ENCODE assay signal across 1 cellular context in the genomic region with DNA sequence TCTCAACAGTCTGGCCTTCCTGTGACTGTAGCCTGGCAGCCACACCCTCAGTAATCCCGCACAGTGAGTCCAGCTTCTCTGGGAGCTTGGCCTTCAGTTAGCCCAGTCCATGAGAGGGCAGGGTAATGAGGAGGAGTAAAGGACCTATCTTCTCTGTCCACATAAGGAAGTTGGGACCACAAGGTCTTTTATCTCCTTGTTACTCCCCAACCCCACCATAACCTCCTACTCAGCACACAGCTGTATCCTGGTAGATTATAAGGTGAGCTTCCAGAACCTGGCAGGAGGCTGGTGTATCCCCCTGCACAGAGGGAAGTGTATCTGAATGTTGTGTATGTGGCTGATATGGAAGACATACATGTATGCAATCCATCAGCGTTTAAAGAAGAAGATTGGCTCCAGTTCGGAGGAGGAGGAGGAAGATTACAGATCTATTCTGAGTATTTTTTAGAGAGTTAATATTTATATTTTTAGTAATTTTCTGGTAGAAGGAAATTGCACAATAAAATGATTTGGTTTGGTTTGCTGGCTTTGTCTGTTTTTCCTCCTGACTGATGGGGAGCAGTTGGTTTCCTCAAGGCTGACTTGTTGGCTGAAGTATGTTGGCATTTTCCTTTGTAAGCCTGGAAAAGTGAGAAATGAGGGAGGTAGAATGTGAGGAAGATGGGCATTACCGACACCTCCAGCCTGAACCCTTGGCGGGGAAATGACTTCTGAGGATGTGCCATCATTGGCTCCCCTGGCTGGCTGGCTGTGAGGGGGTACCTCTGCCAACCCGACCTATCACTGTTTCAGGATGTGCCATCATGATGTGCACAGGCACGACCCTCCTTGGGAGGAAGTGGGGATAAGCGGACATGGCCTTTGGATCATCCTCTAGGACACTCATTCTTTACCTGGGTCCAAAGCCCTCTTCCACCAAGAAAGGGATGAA.
TF ChIP-seq lines count a peak whose summit lies in the region.

No MANE protein-coding gene starts in this region.

TF ChIP-seq in K562, 482 proteins besides CTCF, POLR2A, EP300 and RAD21 (continued from another document and continues in another):
- peak in 1 of 2 experiments; percentile 87 for TF ChIP-seq NCOA2 (IDR thresholded peaks at IDR 0.05; ENCODE audit: partially characterized antibody in 2 of 2)
- no peak for TF ChIP-seq NR3C1 (CRISPR knock-in tag; IDR thresholded peaks at IDR 0.05)
- TF ChIP-seq, protein P1, sequence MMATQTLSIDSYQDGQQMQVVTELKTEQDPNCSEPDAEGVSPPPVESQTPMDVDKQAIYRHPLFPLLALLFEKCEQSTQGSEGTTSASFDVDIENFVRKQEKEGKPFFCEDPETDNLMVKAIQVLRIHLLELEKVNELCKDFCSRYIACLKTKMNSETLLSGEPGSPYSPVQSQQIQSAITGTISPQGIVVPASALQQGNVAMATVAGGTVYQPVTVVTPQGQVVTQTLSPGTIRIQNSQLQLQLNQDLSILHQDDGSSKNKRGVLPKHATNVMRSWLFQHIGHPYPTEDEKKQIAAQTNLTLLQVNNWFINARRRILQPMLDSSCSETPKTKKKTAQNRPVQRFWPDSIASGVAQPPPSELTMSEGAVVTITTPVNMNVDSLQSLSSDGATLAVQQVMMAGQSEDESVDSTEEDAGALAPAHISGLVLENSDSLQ (IDR thresholded peaks at IDR 0.05): peak; percentile 33
- TF ChIP-seq TRIM24 (IDR thresholded peaks at IDR 0.05): peak; percentile 96 to 97
- no peak for TF ChIP-seq ZNF239 (CRISPR knock-in tag; IDR thresholded peaks at IDR 0.05)
- TF ChIP-seq BRD9 (IDR thresholded peaks at IDR 0.05; ENCODE audit: low read depth, partially characterized antibody): peak; percentile 32
- TF ChIP-seq PTBP1 (IDR thresholded peaks at IDR 0.05; ENCODE audit: low read depth, low read length): 0 out of 2 replicates have a peak, but pooled peaks have one; percentile 69
- TF ChIP-seq KAT7 (CRISPR knock-in tag; IDR thresholded peaks at IDR 0.05; ENCODE audit: borderline replicate concordance): no peak
- TF ChIP-seq KHSRP (IDR thresholded peaks at IDR 0.05): peak; percentile 74
- no peak for TF ChIP-seq TCF7L2 (IDR thresholded peaks at IDR 0.05; ENCODE audit: low read depth, low read length)
- peak; percentile 78; the same call in 1 of the 2 replicates for TF ChIP-seq ZNF274 (IDR thresholded peaks at IDR 0.05; ENCODE audit: borderline replicate concordance, low read depth, low read length)
- peak; percentile 73; the same call in 1 of the 2 replicates for TF ChIP-seq GATAD2B (IDR thresholded peaks at IDR 0.05; ENCODE audit: borderline replicate concordance)
- TF ChIP-seq GATAD2A (IDR thresholded peaks at IDR 0.05): peak; percentile 39; the same call in 1 of the 2 replicates
- TF ChIP-seq, protein P2, sequence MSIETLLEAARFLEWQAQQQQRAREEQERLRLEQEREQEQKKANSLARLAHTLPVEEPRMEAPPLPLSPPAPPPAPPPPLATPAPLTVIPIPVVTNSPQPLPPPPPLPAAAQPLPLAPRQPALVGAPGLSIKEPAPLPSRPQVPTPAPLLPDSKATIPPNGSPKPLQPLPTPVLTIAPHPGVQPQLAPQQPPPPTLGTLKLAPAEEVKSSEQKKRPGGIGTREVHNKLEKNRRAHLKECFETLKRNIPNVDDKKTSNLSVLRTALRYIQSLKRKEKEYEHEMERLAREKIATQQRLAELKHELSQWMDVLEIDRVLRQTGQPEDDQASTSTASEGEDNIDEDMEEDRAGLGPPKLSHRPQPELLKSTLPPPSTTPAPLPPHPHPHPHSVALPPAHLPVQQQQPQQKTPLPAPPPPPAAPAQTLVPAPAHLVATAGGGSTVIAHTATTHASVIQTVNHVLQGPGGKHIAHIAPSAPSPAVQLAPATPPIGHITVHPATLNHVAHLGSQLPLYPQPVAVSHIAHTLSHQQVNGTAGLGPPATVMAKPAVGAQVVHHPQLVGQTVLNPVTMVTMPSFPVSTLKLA (conservative IDR thresholded peaks at IDR 0.05): peak in 1 of 2 experiments; percentile 68; a peak in 2 of 4 replicates
- 0 out of 2 replicates have a peak, but pooled peaks have one; percentile 46 for TF ChIP-seq ZKSCAN1 (IDR thresholded peaks at IDR 0.05; ENCODE audit: low read depth, low read length)
- TF ChIP-seq PHB2 (IDR thresholded peaks at IDR 0.05; ENCODE audit: low read depth): peak; percentile 96
- TF ChIP-seq HMGN3 (IDR thresholded peaks at IDR 0.05; ENCODE audit: borderline replicate concordance, extremely low read depth, insufficient read length, low read depth, low read length): peak; percentile 75
- TF ChIP-seq, protein P3, sequence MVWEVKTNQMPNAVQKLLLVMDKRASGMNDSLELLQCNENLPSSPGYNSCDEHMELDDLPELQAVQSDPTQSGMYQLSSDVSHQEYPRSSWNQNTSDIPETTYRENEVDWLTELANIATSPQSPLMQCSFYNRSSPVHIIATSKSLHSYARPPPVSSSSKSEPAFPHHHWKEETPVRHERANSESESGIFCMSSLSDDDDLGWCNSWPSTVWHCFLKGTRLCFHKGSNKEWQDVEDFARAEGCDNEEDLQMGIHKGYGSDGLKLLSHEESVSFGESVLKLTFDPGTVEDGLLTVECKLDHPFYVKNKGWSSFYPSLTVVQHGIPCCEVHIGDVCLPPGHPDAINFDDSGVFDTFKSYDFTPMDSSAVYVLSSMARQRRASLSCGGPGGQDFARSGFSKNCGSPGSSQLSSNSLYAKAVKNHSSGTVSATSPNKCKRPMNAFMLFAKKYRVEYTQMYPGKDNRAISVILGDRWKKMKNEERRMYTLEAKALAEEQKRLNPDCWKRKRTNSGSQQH (CRISPR knock-in tag; IDR thresholded peaks at IDR 0.05): no peak
- no peak for TF ChIP-seq POLR3G (IDR thresholded peaks at IDR 0.05; ENCODE audit: extremely low read depth, insufficient read length, insufficient replicate concordance)
- TF ChIP-seq, protein P4, sequence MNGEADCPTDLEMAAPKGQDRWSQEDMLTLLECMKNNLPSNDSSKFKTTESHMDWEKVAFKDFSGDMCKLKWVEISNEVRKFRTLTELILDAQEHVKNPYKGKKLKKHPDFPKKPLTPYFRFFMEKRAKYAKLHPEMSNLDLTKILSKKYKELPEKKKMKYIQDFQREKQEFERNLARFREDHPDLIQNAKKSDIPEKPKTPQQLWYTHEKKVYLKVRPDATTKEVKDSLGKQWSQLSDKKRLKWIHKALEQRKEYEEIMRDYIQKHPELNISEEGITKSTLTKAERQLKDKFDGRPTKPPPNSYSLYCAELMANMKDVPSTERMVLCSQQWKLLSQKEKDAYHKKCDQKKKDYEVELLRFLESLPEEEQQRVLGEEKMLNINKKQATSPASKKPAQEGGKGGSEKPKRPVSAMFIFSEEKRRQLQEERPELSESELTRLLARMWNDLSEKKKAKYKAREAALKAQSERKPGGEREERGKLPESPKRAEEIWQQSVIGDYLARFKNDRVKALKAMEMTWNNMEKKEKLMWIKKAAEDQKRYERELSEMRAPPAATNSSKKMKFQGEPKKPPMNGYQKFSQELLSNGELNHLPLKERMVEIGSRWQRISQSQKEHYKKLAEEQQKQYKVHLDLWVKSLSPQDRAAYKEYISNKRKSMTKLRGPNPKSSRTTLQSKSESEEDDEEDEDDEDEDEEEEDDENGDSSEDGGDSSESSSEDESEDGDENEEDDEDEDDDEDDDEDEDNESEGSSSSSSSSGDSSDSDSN (IDR thresholded peaks at IDR 0.05; ENCODE audit: borderline replicate concordance in 1 of 2, low read depth in 2 of 2, low read length in 2 of 2): peak in 1 of 2 experiments; percentile 86; a peak in 2 of 4 replicates
- TF ChIP-seq RBM22 (IDR thresholded peaks at IDR 0.05; ENCODE audit: low read depth, low read length, poor library complexity, severe bottlenecking): no peak
- no peak for TF ChIP-seq ADNP (tag; IDR thresholded peaks at IDR 0.05)
- TF ChIP-seq MTA2 (IDR thresholded peaks at IDR 0.05; ENCODE audit: low read depth): peak; percentile 92
- TF ChIP-seq MAZ (CRISPR knock-in tag; conservative IDR thresholded peaks at IDR 0.05 in 1 of 2, IDR thresholded peaks at IDR 0.05 in 1 of 2): peak in 1 of 2 experiments; percentile 57; a peak in 1 of 4 replicates
- TF ChIP-seq SPI1 (IDR thresholded peaks at IDR 0.05; ENCODE audit: borderline replicate concordance, low read depth, low read length): peak; percentile 23; the same call in 1 of the 2 replicates
- TF ChIP-seq DPF2 (IDR thresholded peaks at IDR 0.05): peak; percentile 95
- peak; percentile 60 for TF ChIP-seq MEF2A (IDR thresholded peaks at IDR 0.05; ENCODE audit: control insufficient read depth, low read depth, low read length)
- TF ChIP-seq ZNF311 (CRISPR knock-in tag; IDR thresholded peaks at IDR 0.05): peak; percentile 77; the same call in 1 of the 2 replicates
- TF ChIP-seq TEAD2 (tag; IDR thresholded peaks at IDR 0.05): no peak
- TF ChIP-seq, protein P5, sequence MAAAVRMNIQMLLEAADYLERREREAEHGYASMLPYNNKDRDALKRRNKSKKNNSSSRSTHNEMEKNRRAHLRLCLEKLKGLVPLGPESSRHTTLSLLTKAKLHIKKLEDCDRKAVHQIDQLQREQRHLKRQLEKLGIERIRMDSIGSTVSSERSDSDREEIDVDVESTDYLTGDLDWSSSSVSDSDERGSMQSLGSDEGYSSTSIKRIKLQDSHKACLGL (CRISPR knock-in tag; IDR thresholded peaks at IDR 0.05; ENCODE audit: borderline replicate concordance, poor library complexity, severe bottlenecking): no peak
- TF ChIP-seq ETV6 (IDR thresholded peaks at IDR 0.05; ENCODE audit: borderline replicate concordance in 1 of 2, low read depth in 2 of 2, low read length in 1 of 2): peak; percentile 70 to 93; a peak in 3 of 4 replicates
- TF ChIP-seq ETV6 (CRISPR knock-in tag; IDR thresholded peaks at IDR 0.05; ENCODE audit: borderline replicate concordance): no peak
- TF ChIP-seq, protein P6, sequence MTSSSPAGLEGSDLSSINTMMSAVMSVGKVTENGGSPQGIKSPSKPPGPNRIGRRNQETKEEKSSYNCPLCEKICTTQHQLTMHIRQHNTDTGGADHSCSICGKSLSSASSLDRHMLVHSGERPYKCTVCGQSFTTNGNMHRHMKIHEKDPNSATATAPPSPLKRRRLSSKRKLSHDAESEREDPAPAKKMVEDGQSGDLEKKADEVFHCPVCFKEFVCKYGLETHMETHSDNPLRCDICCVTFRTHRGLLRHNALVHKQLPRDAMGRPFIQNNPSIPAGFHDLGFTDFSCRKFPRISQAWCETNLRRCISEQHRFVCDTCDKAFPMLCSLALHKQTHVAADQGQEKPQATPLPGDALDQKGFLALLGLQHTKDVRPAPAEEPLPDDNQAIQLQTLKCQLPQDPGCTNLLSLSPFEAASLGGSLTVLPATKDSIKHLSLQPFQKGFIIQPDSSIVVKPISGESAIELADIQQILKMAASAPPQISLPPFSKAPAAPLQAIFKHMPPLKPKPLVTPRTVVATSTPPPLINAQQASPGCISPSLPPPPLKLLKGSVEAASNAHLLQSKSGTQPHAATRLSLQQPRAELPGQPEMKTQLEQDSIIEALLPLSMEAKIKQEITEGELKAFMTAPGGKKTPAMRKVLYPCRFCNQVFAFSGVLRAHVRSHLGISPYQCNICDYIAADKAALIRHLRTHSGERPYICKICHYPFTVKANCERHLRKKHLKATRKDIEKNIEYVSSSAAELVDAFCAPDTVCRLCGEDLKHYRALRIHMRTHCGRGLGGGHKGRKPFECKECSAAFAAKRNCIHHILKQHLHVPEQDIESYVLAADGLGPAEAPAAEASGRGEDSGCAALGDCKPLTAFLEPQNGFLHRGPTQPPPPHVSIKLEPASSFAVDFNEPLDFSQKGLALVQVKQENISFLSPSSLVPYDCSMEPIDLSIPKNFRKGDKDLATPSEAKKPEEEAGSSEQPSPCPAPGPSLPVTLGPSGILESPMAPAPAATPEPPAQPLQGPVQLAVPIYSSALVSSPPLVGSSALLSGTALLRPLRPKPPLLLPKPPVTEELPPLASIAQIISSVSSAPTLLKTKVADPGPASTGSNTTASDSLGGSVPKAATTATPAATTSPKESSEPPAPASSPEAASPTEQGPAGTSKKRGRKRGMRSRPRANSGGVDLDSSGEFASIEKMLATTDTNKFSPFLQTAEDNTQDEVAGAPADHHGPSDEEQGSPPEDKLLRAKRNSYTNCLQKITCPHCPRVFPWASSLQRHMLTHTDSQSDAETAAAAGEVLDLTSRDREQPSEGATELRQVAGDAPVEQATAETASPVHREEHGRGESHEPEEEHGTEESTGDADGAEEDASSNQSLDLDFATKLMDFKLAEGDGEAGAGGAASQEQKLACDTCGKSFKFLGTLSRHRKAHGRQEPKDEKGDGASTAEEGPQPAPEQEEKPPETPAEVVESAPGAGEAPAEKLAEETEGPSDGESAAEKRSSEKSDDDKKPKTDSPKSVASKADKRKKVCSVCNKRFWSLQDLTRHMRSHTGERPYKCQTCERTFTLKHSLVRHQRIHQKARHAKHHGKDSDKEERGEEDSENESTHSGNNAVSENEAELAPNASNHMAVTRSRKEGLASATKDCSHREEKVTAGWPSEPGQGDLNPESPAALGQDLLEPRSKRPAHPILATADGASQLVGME (CRISPR knock-in tag; IDR thresholded peaks at IDR 0.05): 0 out of 2 replicates have a peak, but pooled peaks have one; percentile 3
- peak in 1 of 2 experiments; percentile 61; a peak in 1 of 4 replicates for TF ChIP-seq TEAD1 (CRISPR knock-in tag; IDR thresholded peaks at IDR 0.05)
- no peak for TF ChIP-seq FOXJ3 (CRISPR knock-in tag; IDR thresholded peaks at IDR 0.05)
- TF ChIP-seq, protein P7, sequence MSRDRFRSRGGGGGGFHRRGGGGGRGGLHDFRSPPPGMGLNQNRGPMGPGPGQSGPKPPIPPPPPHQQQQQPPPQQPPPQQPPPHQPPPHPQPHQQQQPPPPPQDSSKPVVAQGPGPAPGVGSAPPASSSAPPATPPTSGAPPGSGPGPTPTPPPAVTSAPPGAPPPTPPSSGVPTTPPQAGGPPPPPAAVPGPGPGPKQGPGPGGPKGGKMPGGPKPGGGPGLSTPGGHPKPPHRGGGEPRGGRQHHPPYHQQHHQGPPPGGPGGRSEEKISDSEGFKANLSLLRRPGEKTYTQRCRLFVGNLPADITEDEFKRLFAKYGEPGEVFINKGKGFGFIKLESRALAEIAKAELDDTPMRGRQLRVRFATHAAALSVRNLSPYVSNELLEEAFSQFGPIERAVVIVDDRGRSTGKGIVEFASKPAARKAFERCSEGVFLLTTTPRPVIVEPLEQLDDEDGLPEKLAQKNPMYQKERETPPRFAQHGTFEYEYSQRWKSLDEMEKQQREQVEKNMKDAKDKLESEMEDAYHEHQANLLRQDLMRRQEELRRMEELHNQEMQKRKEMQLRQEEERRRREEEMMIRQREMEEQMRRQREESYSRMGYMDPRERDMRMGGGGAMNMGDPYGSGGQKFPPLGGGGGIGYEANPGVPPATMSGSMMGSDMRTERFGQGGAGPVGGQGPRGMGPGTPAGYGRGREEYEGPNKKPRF (IDR thresholded peaks at IDR 0.05; ENCODE audit: low read depth, low read length): no peak
- peak; percentile 99 for TF ChIP-seq TCF3 (CRISPR knock-in tag; IDR thresholded peaks at IDR 0.05)
- TF ChIP-seq SMARCB1 (IDR thresholded peaks at IDR 0.05; ENCODE audit: insufficient read length, low read depth): no peak
- no peak for TF ChIP-seq ZFX (CRISPR knock-in tag; IDR thresholded peaks at IDR 0.05)
- peak; percentile 52; the same call in 1 of the 2 replicates for TF ChIP-seq SMAD3 (CRISPR knock-in tag; conservative IDR thresholded peaks at IDR 0.05)
- peak; percentile 96 for TF ChIP-seq CTBP1 (IDR thresholded peaks at IDR 0.05; ENCODE audit: borderline replicate concordance)
- TF ChIP-seq MCM3 (IDR thresholded peaks at IDR 0.05): no peak
